In the genomic region with DNA sequence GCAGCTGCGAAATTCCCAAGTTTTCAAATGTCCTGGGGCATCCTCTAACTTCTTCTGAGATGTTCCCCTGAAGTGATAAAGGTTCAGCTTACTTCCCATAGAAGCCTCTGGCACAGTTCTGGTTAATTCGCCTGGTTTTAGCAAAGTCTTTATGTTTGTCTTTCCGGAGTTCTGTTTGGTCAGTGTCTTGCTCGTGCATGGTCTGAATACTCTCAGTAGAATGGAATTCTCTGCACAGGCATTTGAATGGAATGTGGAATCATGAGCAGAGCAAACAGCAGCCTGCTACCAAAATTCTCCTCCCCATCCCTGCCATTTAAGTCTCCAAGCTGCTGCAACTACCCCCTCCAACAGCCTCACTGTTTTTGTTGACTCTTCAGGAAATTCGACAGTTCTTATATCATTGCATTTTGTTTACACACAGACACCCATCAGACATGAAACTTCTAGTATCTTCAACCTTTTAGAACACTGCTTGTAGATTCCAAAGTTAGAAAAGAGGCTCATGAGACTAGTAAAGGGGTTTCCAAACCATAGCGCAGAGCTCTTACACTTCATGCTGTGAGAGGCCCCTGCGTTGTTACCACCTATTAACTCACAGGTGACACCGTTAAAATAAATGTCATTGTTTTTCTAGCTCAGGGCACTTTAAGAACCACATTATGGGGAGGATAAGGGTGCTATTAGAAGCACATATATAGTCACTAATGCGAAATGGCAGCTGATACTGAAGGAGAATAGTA, we compare ENCODE assay signal across 11 cellular contexts.
DNase-seq lines count a peak whose midpoint lies in the region; ATAC-seq, FAIRE-seq and TF ChIP-seq lines count a peak whose summit lies in the region.
"Had no signal": no experiment of that assay in that cellular context is flagged by ENCODE, and none has a peak within 500 bp of the region (broad histone marks: within the 10 kb centered on the region; RNA-seq: fewer than 3 reads in every experiment).

No MANE protein-coding gene starts in this region.

- POLR2A ChIA-PET in CD4-positive, alpha-beta memory T cell (lab: Charles Lee; ENCODE audit: partially characterized antibody), result no interaction called here

- H3K27ac ChIP-seq in astrocyte (ENCODE audit: low read depth, low read length), result peak overlapping the region; percentile 64
- peak overlapping the region; percentile 85 for H3K27ac ChIP-seq in hepatocyte
- H3K27ac ChIP-seq in thoracic aorta, result peak overlapping the region; percentile 21 to 61
- no peak overlapping the region for H3K27ac ChIP-seq in CD4-positive, alpha-beta memory T cell (ENCODE audit: low read depth, low read length)
- H3K27ac ChIP-seq: vagina had no signal

- CTCF ChIA-PET in CD4-positive, alpha-beta memory T cell (lab: Charles Lee; ENCODE audit: partially characterized antibody), result no interaction called here

- H3K4me3 Mint-ChIP-seq in astrocyte (ENCODE audit: unreplicated experiment), result peak overlapping the region; percentile 11
- no peak overlapping the region for H3K4me3 Mint-ChIP-seq in activated T-cell treated with anti-CD3 and anti-CD28 coated beads, Interleukin-2, amount 50 U/mL, for 4 hours
- H3K4me3 Mint-ChIP-seq in CD4-positive, alpha-beta memory T cell, result no peak overlapping the region

- H3K4me2 ChIP-seq in astrocyte (ENCODE audit: low read length) (peak overlapping the region; percentile 66), hepatocyte (peak overlapping the region; percentile 54)

- ATAC-seq in thoracic aorta (ENCODE audit: insufficient number of reproducible peaks, low FRiP score, low read depth), result no peak
- ATAC-seq in activated T-cell treated with anti-CD3 and anti-CD28 coated beads, Interleukin-2, amount 50 U/mL, for 4 hours, result no peak

- 39% methylated on average over 9 of the region's 9 CpGs for WGBS in hepatocyte (ENCODE audit: low lambda C conversion rate, missing lambda C conversion rate)

- H3K79me2 ChIP-seq in astrocyte (ENCODE audit: insufficient read depth, low read length) (no peaks in the 10 kb centered on the region), hepatocyte (peaks cover 8% of the 10 kb centered on the region)

- H3K4me1 Mint-ChIP-seq in astrocyte (ENCODE audit: low read depth, unreplicated experiment), result peaks cover 31% of the 10 kb centered on the region
- no peaks in the 10 kb centered on the region for H3K4me1 Mint-ChIP-seq in activated T-cell treated with anti-CD3 and anti-CD28 coated beads, Interleukin-2, amount 50 U/mL, for 4 hours (ENCODE audit: low read depth)
- no peaks in the 10 kb centered on the region for H3K4me1 Mint-ChIP-seq in CD4-positive, alpha-beta memory T cell

- H3K9me2 ChIP-seq in hepatocyte (replicated peaks; ENCODE audit: insufficient read depth), result no peaks in the 10 kb centered on the region

- H2AFZ ChIP-seq in astrocyte (ENCODE audit: low read depth, low read length), result no peak overlapping the region
- H2AFZ ChIP-seq in hepatocyte, result no peak overlapping the region

- peak overlapping the region; percentile 72 for H3K27ac Mint-ChIP-seq in astrocyte (ENCODE audit: unreplicated experiment)
- no peak overlapping the region for H3K27ac Mint-ChIP-seq in CD4-positive, alpha-beta memory T cell

- peak; percentile 37 for DNase-seq in HK-2 (ENCODE audit: unreplicated experiment)
- peak; percentile 87 for DNase-seq in astrocyte (ENCODE audit: low read depth)
- DNase-seq in hepatocyte (ENCODE audit: low spot score), result peak; percentile 55
- DNase-seq in thoracic aorta (ENCODE audit: low spot score), result no peak
- DNase-seq in GM13976 (ENCODE audit: low spot score), result no peak
- DNase-seq in activated naive CD4-positive, alpha-beta T cell treated with Interleukin-2 at 50 U/mL for 16 hours, result no peak
- no peak for DNase-seq in activated T-cell treated with anti-CD3 and anti-CD28 coated beads, Interleukin-2, amount 50 U/mL, for 4 hours
- DNase-seq in CD4-positive, alpha-beta memory T cell, result no peak
- DNase-seq: activated CD4-positive, alpha-beta T cell treated with anti-CD3 and anti-CD28 coated beads, Interleukin-2, amount 50 U/mL, for 1 hour; KBM-7 had no signal

- in situ Hi-C loops in GM13976 (cut with MboI; ENCODE audit: low sequenced_read_pairs, unreplicated experiment), result no loop called here

- no peaks in the 10 kb centered on the region for H3K36me3 Mint-ChIP-seq in astrocyte (ENCODE audit: low read depth, unreplicated experiment)
- H3K36me3 Mint-ChIP-seq in activated T-cell treated with anti-CD3 and anti-CD28 coated beads, Interleukin-2, amount 50 U/mL, for 4 hours (ENCODE audit: insufficient read depth), result no peaks in the 10 kb centered on the region
- H3K36me3 Mint-ChIP-seq in CD4-positive, alpha-beta memory T cell, result no peaks in the 10 kb centered on the region

- peak overlapping the region; percentile 30 for H3K9ac ChIP-seq in astrocyte (ENCODE audit: low read length)

- intact Hi-C loops in CD4-positive, alpha-beta memory T cell (cut with micrococcal nuclease), result no loop called here

- no peaks in the 10 kb centered on the region for H3K27me3 Mint-ChIP-seq in astrocyte (ENCODE audit: low read depth, unreplicated experiment)
- H3K27me3 Mint-ChIP-seq in activated T-cell treated with anti-CD3 and anti-CD28 coated beads, Interleukin-2, amount 50 U/mL, for 4 hours (ENCODE audit: low read depth), result no peaks in the 10 kb centered on the region
- H3K27me3 Mint-ChIP-seq in CD4-positive, alpha-beta memory T cell, result no peaks in the 10 kb centered on the region

- H3K36me3 ChIP-seq in astrocyte (ENCODE audit: insufficient read depth, low read length) (no peaks in the 10 kb centered on the region), hepatocyte (replicated peaks; ENCODE audit: insufficient read depth, low read depth) (no peaks in the 10 kb centered on the region), thoracic aorta (no peaks in the 10 kb centered on the region)
- no peaks in the 10 kb centered on the region for H3K36me3 ChIP-seq in CD4-positive, alpha-beta memory T cell (ENCODE audit: insufficient read depth, low read length)
- H3K36me3 ChIP-seq: vagina had no signal

- H3K4me1 ChIP-seq in astrocyte (ENCODE audit: insufficient read depth, low read length), result peaks cover 28% of the 10 kb centered on the region
- peaks cover 18% of the 10 kb centered on the region for H3K4me1 ChIP-seq in hepatocyte (ENCODE audit: insufficient read depth)
- peaks cover 33 to 50% of the 10 kb centered on the region in 2 donors for H3K4me1 ChIP-seq in thoracic aorta (ENCODE audit: control insufficient read depth in 1 of 2, low read depth in 2 of 2)
- no peaks in the 10 kb centered on the region for H3K4me1 ChIP-seq in CD4-positive, alpha-beta memory T cell (ENCODE audit: insufficient read depth, low read length)
- H3K4me1 ChIP-seq: vagina had no signal

- H3K9me3 Mint-ChIP-seq in astrocyte (ENCODE audit: unreplicated experiment), result peaks cover 2% of the 10 kb centered on the region
- no peaks in the 10 kb centered on the region for H3K9me3 Mint-ChIP-seq in activated T-cell treated with anti-CD3 and anti-CD28 coated beads, Interleukin-2, amount 50 U/mL, for 4 hours
- H3K9me3 Mint-ChIP-seq in CD4-positive, alpha-beta memory T cell, result peaks cover 0 to 3% (median under 1%) of the 10 kb centered on the region in 8 donors

- no peaks in the 10 kb centered on the region for H3K9me3 ChIP-seq in astrocyte (ENCODE audit: insufficient read depth, low read depth, low read length)
- no peaks in the 10 kb centered on the region for H3K9me3 ChIP-seq in hepatocyte (ENCODE audit: low read depth)
- no peaks in the 10 kb centered on the region for H3K9me3 ChIP-seq in thoracic aorta
- no peaks in the 10 kb centered on the region for H3K9me3 ChIP-seq in CD4-positive, alpha-beta memory T cell (ENCODE audit: control insufficient read depth in 1 of 2, low read length in 2 of 2)
- H3K9me3 ChIP-seq: vagina had no signal

- peak; percentile 98 for FAIRE-seq in astrocyte (lab: Jason Lieb, UNC)

- H3K4me3 ChIP-seq in astrocyte (ENCODE audit: insufficient read depth, low read depth, low read length) (no peak overlapping the region), hepatocyte (no peak overlapping the region), thoracic aorta (peak overlapping the region; percentile 8)
- no peak overlapping the region for H3K4me3 ChIP-seq in CD4-positive, alpha-beta memory T cell (ENCODE audit: low read length in 2 of 2)
- H3K4me3 ChIP-seq: vagina had no signal

- H3K27me3 ChIP-seq in astrocyte (ENCODE audit: insufficient read depth, low read length) (no peaks in the 10 kb centered on the region), hepatocyte (no peaks in the 10 kb centered on the region), thoracic aorta (replicated peaks; ENCODE audit: insufficient read depth) (no peaks in the 10 kb centered on the region)
- no peaks in the 10 kb centered on the region for H3K27me3 ChIP-seq in CD4-positive, alpha-beta memory T cell (ENCODE audit: insufficient read depth, low read length)
- H3K27me3 ChIP-seq: vagina had no signal

- TF ChIP-seq CTCF in astrocyte (IDR thresholded peaks at IDR 0.05; ENCODE audit: insufficient read depth, low read depth, low read length), result no peak
- no peak for TF ChIP-seq CTCF in hepatocyte (IDR thresholded peaks at IDR 0.05; ENCODE audit: poor library complexity)
- no peak for TF ChIP-seq CTCF in thoracic aorta (IDR thresholded peaks at IDR 0.05)
- TF ChIP-seq CTCF in GM13976 (IDR thresholded peaks at IDR 0.05; ENCODE audit: borderline replicate concordance, control extremely low read depth, extremely low read depth, insufficient read depth, missing control alignments), result no peak

- H4K20me1 ChIP-seq in astrocyte (ENCODE audit: insufficient read depth, low read length) (no peaks in the 10 kb centered on the region), hepatocyte (ENCODE audit: insufficient read depth, poor library complexity, severe bottlenecking) (no peaks in the 10 kb centered on the region)

Comparison
In these comparisons a context has a peak if more than half of its experiments do, and no peak if none do; other contexts are left out.
1. DNase-seq: peak in HK-2 (single experiment), astrocyte (single experiment) and hepatocyte (single experiment); none in thoracic aorta (single experiment), GM13976 (single experiment), activated naive CD4-positive, alpha-beta T cell treated with Interleukin-2 at 50 U/mL for 16 hours (single experiment), activated T-cell treated with anti-CD3 and anti-CD28 coated beads, Interleukin-2, amount 50 U/mL, for 4 hours (single experiment) and CD4-positive, alpha-beta memory T cell (0 of 5).